In the genomic region with DNA sequence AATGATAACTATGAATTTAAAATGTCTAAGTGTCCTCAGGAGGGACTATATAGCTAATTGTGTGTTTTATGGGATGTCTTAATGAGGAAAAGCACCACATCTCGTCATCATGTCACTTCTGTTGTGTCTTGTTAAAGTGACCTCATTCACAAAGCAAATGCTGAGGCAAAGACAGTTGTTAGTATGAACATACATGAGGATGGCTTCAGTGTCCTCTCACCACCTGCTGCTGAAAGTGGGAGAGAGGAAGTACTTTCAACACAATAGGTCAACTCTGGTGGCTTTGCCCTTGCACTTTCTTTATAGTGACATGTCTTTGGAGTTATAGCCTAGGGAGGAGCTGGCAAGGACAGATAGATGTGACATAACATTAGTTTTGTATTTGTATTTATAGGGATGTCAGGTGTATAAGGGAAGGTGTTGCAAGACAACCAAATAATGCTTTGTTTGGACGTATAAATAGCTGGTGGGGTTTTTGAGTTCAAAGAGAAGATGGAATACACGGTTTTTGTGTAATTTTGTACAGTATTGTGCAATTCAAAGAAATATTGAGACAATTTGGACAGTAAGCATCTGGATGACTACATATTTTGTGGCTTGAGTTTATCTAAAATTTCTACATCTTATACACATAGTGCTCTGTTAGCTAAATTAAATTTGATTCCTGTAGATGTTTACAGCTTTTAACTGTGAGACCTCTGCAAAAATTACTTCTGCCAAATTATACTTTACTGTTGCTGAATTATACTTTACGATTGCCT, we compare ENCODE assay signal across 18 cellular contexts.
A peak's percentile ranks its signal among the peaks of the same experiment; 100 is the strongest.
DNase-seq lines count a peak whose midpoint lies in the region; ATAC-seq, FAIRE-seq and TF ChIP-seq lines count a peak whose summit lies in the region.
"Had no signal": no experiment of that assay in that cellular context is flagged by ENCODE, and none has a peak within 500 bp of the region (broad histone marks: within the 10 kb centered on the region; RNA-seq: fewer than 3 reads in every experiment).

No MANE protein-coding gene starts in this region.

- H3K4me3 Mint-ChIP-seq in activated naive CD4-positive, alpha-beta T cell treated with anti-CD3 and anti-CD28 coated beads, Interleukin-2, amount 10 ng/mL, durations not matched to agents 7 days and 5 days, result no peak overlapping the region
- H3K4me3 Mint-ChIP-seq: neural progenitor cell; stimulated activated naive CD8-positive, alpha-beta T cell treated with anti-CD3 and anti-CD28 coated beads, Interleukin-15, Interleukin-2, amounts not matched to agents 100 ng/mL and 50 ng/mL, for 24 hours; T-helper 1 cell treated with Interleukin-12 subunit alpha and Interleukin-12 subunit beta and Interleukin-4 antibody, amounts not matched to agents 30 μg/mL and 1 μg/mL, for 36 hours had no signal

- peak; percentile 81 for DNase-seq in DMS53 (lab: John Stamatoyannopoulos, UW)
- no peak for DNase-seq in H54 (ENCODE audit: insufficient read length, low spot score)
- DNase-seq in OCI-M1 (lab: John Stamatoyannopoulos, UW), result peak; percentile 38
- DNase-seq in fibroblast of the aortic adventitia (ENCODE audit: low read depth), result peak; percentile 39
- no peak for DNase-seq in NCI-H2171 treated with DMSO at 0.1 percent for 48 hours (lab: John Stamatoyannopoulos, UW)
- DNase-seq in activated naive CD4-positive, alpha-beta T cell treated with anti-CD3 and anti-CD28 coated beads, Interleukin-2, amount 10 ng/mL, durations not matched to agents 7 days and 5 days, result no peak
- DNase-seq in effector CD4-positive, alpha-beta T cell, result no peak
- DNase-seq: adrenal gland, C1 segment of cervical spinal cord, caudate nucleus, foreskin fibroblast, NCI-H1048, NCI-H82, trophoblast cell had no signal

- H3K27ac Mint-ChIP-seq in activated naive CD4-positive, alpha-beta T cell treated with anti-CD3 and anti-CD28 coated beads, Interleukin-2, amount 10 ng/mL, durations not matched to agents 7 days and 5 days, result no peak overlapping the region
- H3K27ac Mint-ChIP-seq: neural progenitor cell; stimulated activated naive CD8-positive, alpha-beta T cell treated with anti-CD3 and anti-CD28 coated beads, Interleukin-15, Interleukin-2, amounts not matched to agents 100 ng/mL and 50 ng/mL, for 24 hours; T-helper 1 cell treated with Interleukin-12 subunit alpha and Interleukin-12 subunit beta and Interleukin-4 antibody, amounts not matched to agents 30 μg/mL and 1 μg/mL, for 36 hours had no signal

- H3K4me1 Mint-ChIP-seq in activated naive CD4-positive, alpha-beta T cell treated with anti-CD3 and anti-CD28 coated beads, Interleukin-2, amount 10 ng/mL, durations not matched to agents 7 days and 5 days, result no peaks in the 10 kb centered on the region

- no peak for ATAC-seq in GM18870 (IDR thresholded peaks at IDR 0.05; ENCODE audit: unreplicated experiment)

- no peak overlapping the region for H3K4me3 ChIP-seq in fibroblast of the aortic adventitia (ENCODE audit: low read depth, low read length)
- H3K4me3 ChIP-seq: adrenal gland, neural progenitor cell had no signal

- no peaks in the 10 kb centered on the region for H3K9me3 Mint-ChIP-seq in activated naive CD4-positive, alpha-beta T cell treated with anti-CD3 and anti-CD28 coated beads, Interleukin-2, amount 10 ng/mL, durations not matched to agents 7 days and 5 days
- H3K9me3 Mint-ChIP-seq: neural progenitor cell; stimulated activated naive CD8-positive, alpha-beta T cell treated with anti-CD3 and anti-CD28 coated beads, Interleukin-15, Interleukin-2, amounts not matched to agents 100 ng/mL and 50 ng/mL, for 24 hours; T-helper 1 cell treated with Interleukin-12 subunit alpha and Interleukin-12 subunit beta and Interleukin-4 antibody, amounts not matched to agents 30 μg/mL and 1 μg/mL, for 36 hours had no signal

- H3K27me3 Mint-ChIP-seq in activated naive CD4-positive, alpha-beta T cell treated with anti-CD3 and anti-CD28 coated beads, Interleukin-2, amount 10 ng/mL, durations not matched to agents 7 days and 5 days, result peaks cover 3% of the 10 kb centered on the region
- H3K27me3 Mint-ChIP-seq: stimulated activated naive CD8-positive, alpha-beta T cell treated with anti-CD3 and anti-CD28 coated beads, Interleukin-15, Interleukin-2, amounts not matched to agents 100 ng/mL and 50 ng/mL, for 24 hours had no signal

- FAIRE-seq in H54 (lab: Jason Lieb, UNC), result peak; percentile 72

- TF ChIP-seq CTCF in fibroblast of the aortic adventitia (IDR thresholded peaks at IDR 0.05; ENCODE audit: insufficient read depth, low read length), result no peak

- TF ChIP-seq POLR2A in H54 (IDR thresholded peaks at IDR 0.05; ENCODE audit: low read depth, low read length), result no peak

- CTCF ChIA-PET in activated naive CD4-positive, alpha-beta T cell treated with anti-CD3 and anti-CD28 coated beads, Interleukin-2, amount 10 ng/mL, durations not matched to agents 7 days and 5 days (lab: Charles Lee), result no interaction called here

- no peaks in the 10 kb centered on the region for H3K36me3 Mint-ChIP-seq in activated naive CD4-positive, alpha-beta T cell treated with anti-CD3 and anti-CD28 coated beads, Interleukin-2, amount 10 ng/mL, durations not matched to agents 7 days and 5 days
- H3K36me3 Mint-ChIP-seq: neural progenitor cell had no signal

Comparison
In these comparisons a context has a peak if more than half of its experiments do, and no peak if none do; other contexts are left out.
1. DNase-seq: peak in DMS53 (single experiment), OCI-M1 (single experiment) and fibroblast of the aortic adventitia (single experiment); none in H54 (single experiment), NCI-H2171 treated with DMSO at 0.1 percent for 48 hours (single experiment), activated naive CD4-positive, alpha-beta T cell treated with anti-CD3 and anti-CD28 coated beads, Interleukin-2, amount 10 ng/mL, durations not matched to agents 7 days and 5 days (single experiment) and effector CD4-positive, alpha-beta T cell (single experiment).